In genomic region chr16:46673320-46674013, GRCh38 we compare ENCODE assay signal across 1 cellular context.
TF ChIP-seq lines count a peak whose summit lies in the region.

No MANE protein-coding gene starts in this region.

TF ChIP-seq in H1, 55 proteins besides CTCF, POLR2A, EP300 and RAD21:
- TF ChIP-seq ZNF274 (IDR thresholded peaks at IDR 0.05; ENCODE audit: borderline replicate concordance, extremely low read depth, low read length), result no peak
- no peak for TF ChIP-seq ATF2 (IDR thresholded peaks at IDR 0.05; ENCODE audit: low read length)
- TF ChIP-seq MAFK (IDR thresholded peaks at IDR 0.05; ENCODE audit: low read depth, low read length), result no peak
- no peak for TF ChIP-seq POU5F1 (IDR thresholded peaks at IDR 0.05; ENCODE audit: low read depth, low read length)
